8 cellular contexts compared by ENCODE assay signal in genomic region chr6:1917628-1918371, GRCh38.
DNase-seq lines count a peak whose midpoint lies in the region; ATAC-seq and TF ChIP-seq lines count a peak whose summit lies in the region.

No MANE protein-coding gene starts in this region.

- TF ChIP-seq CTCF in nephron progenitor cell (IDR thresholded peaks at IDR 0.05) (no peak), heart left ventricle (IDR thresholded peaks at IDR 0.05) (no peak)

- H3K9me3 ChIP-seq in heart left ventricle: no peaks in the 10 kb centered on the region

- TF ChIP-seq EP300 in Ishikawa (IDR thresholded peaks at IDR 0.05; ENCODE audit: borderline replicate concordance): no peak

- H3K36me3 ChIP-seq in heart left ventricle: no peaks in the 10 kb centered on the region

- peaks cover 3% of the 10 kb centered on the region for H3K9me3 Mint-ChIP-seq in nephron progenitor cell

- ATAC-seq in heart left ventricle: no peak
- no peak for ATAC-seq in HG02973 (IDR thresholded peaks at IDR 0.05; ENCODE audit: unreplicated experiment)
- no peak for ATAC-seq in GM19395 (IDR thresholded peaks at IDR 0.05; ENCODE audit: unreplicated experiment)

- intact Hi-C loops in heart left ventricle (cut with DNase I): no loop called here

- H3K27me3 Mint-ChIP-seq in nephron progenitor cell (ENCODE audit: low read depth, poor library complexity): peaks cover 4% of the 10 kb centered on the region

- H3K4me3 Mint-ChIP-seq in nephron progenitor cell: no peak overlapping the region

- WGBS in heart left ventricle, 4 donors: 80 to 91% (median 88%) methylated on average over 9 of the region's 9 CpGs

- peak; percentile 53 for DNase-seq in 8988T
- DNase-seq in astrocyte of the hippocampus (ENCODE audit: low read depth, low spot score): peak; percentile 91
- no peak for DNase-seq in nephron progenitor cell
- DNase-seq in heart left ventricle: no peak
- no peak for DNase-seq in NCI-H187 (lab: John Stamatoyannopoulos, UW)

- no peak overlapping the region for H3K4me3 ChIP-seq in heart left ventricle

- no peak for TF ChIP-seq POLR2A in heart left ventricle (IDR thresholded peaks at IDR 0.05)

- no peak overlapping the region for H3K27ac ChIP-seq in heart left ventricle

- peak overlapping the region; percentile 26 for H3K27ac Mint-ChIP-seq in nephron progenitor cell

- peaks cover 5% of the 10 kb centered on the region for H3K36me3 Mint-ChIP-seq in nephron progenitor cell (ENCODE audit: low read depth)

- no peaks in the 10 kb centered on the region for H3K4me1 ChIP-seq in heart left ventricle

- no peak for TF ChIP-seq RAD21 in Ishikawa (IDR thresholded peaks at IDR 0.05; ENCODE audit: low read depth)

- peaks cover 30% of the 10 kb centered on the region for H3K4me1 Mint-ChIP-seq in nephron progenitor cell

- H3K27me3 ChIP-seq in heart left ventricle: no peaks in the 10 kb centered on the region

TF ChIP-seq in Ishikawa, 13 proteins besides CTCF, POLR2A, EP300 and RAD21:
- TF ChIP-seq TEAD4 (IDR thresholded peaks at IDR 0.05): peak; percentile 78
- TF ChIP-seq EGR1 (IDR thresholded peaks at IDR 0.05): no peak
- TF ChIP-seq USF1 (IDR thresholded peaks at IDR 0.05): no peak; the same call in 1 of the 2 replicates
- TF ChIP-seq MAX (IDR thresholded peaks at IDR 0.05): peak; percentile 76
- no peak for TF ChIP-seq YY1 (IDR thresholded peaks at IDR 0.05; ENCODE audit: low read depth)
- no peak for TF ChIP-seq FOXM1 (IDR thresholded peaks at IDR 0.05; ENCODE audit: borderline replicate concordance, low read depth)
- no peak for TF ChIP-seq CREB1 (IDR thresholded peaks at IDR 0.05; ENCODE audit: low read depth)
- no peak for TF ChIP-seq TAF1 (IDR thresholded peaks at IDR 0.05; ENCODE audit: low read depth)
- no peak for TF ChIP-seq REST (IDR thresholded peaks at IDR 0.05; ENCODE audit: low read depth)
- TF ChIP-seq TCF12 (IDR thresholded peaks at IDR 0.05; ENCODE audit: low read depth): no peak
- TF ChIP-seq ZBTB7A (IDR thresholded peaks at IDR 0.05; ENCODE audit: low read depth): no peak
- TF ChIP-seq CEBPB (IDR thresholded peaks at IDR 0.05): no peak
- 0 out of 2 replicates have a peak, but pooled peaks have one; percentile 39 for TF ChIP-seq NFIC (IDR thresholded peaks at IDR 0.05)
TF ChIP-seq in Ishikawa: peak in this region for 3.

Comparison
In these comparisons a context has a peak if more than half of its experiments do, and no peak if none do; other contexts are left out.
1. DNase-seq: peak in 8988T (single experiment) and astrocyte of the hippocampus (single experiment); none in nephron progenitor cell (single experiment), heart left ventricle (0 of 5) and NCI-H187 (0 of 2).